ENCODE assay signal across 11 cellular contexts in genomic region chr11:128026596-128026995, GRCh38.
DNase-seq lines count a peak whose midpoint lies in the region; TF ChIP-seq lines count a peak whose summit lies in the region.
"Had no signal": no experiment of that assay in that cellular context is flagged by ENCODE, and none has a peak within 500 bp of the region (broad histone marks: within the 10 kb centered on the region; RNA-seq: fewer than 3 reads in every experiment).

No MANE protein-coding gene starts in this region.

- H2AFZ ChIP-seq in smooth muscle cell (ENCODE audit: low read depth): peak overlapping the region; percentile 51

- peak overlapping the region; percentile 67 for H3K9ac ChIP-seq in smooth muscle cell (ENCODE audit: low read depth)

- TF ChIP-seq CTCF in HFF-Myc (IDR thresholded peaks at IDR 0.05; ENCODE audit: low read depth, low read length, missing control alignments) (no peak), foreskin fibroblast (IDR thresholded peaks at IDR 0.05; ENCODE audit: low read depth, low read length) (no peak), smooth muscle cell (IDR thresholded peaks at IDR 0.05; ENCODE audit: borderline replicate concordance, insufficient read depth, poor library complexity, severe bottlenecking) (no peak), left ventricle myocardium inferior (IDR thresholded peaks at IDR 0.05; ENCODE audit: borderline replicate concordance) (no peak)

- H3K4me3 ChIP-seq in HFF-Myc (replicated peaks; ENCODE audit: low read depth, low read length): no peak overlapping the region
- no peak overlapping the region for H3K4me3 ChIP-seq in foreskin fibroblast (ENCODE audit: low read depth in 1 of 2, low read length in 2 of 2)
- no peak overlapping the region for H3K4me3 ChIP-seq in smooth muscle cell
- no peak overlapping the region for H3K4me3 ChIP-seq in left ventricle myocardium inferior
- H3K4me3 ChIP-seq: body of pancreas, K562 had no signal

- H3K36me3 ChIP-seq in smooth muscle cell (ENCODE audit: low read depth) (no peaks in the 10 kb centered on the region), left ventricle myocardium inferior (no peaks in the 10 kb centered on the region)

- peak overlapping the region; percentile 74 for H3K4me2 ChIP-seq in smooth muscle cell

- H3K27ac ChIP-seq in smooth muscle cell (ENCODE audit: low read depth) (peak overlapping the region; percentile 95), left ventricle myocardium inferior (replicated peaks) (no peak overlapping the region)
- H3K27ac ChIP-seq: body of pancreas had no signal

- no peaks in the 10 kb centered on the region for H3F3A ChIP-seq in smooth muscle cell (ENCODE audit: low read depth)

- no peaks in the 10 kb centered on the region for H4K20me1 ChIP-seq in smooth muscle cell (ENCODE audit: low read depth)

- DNase-seq in HFF-Myc (ENCODE audit: extremely low read depth, low read depth) (peak; percentile 49), T1000 (lab: John Stamatoyannopoulos, UW) (peak; percentile 39), foreskin fibroblast (peak; percentile 99), smooth muscle cell (lab: John Stamatoyannopoulos, UW; ENCODE audit: unreplicated experiment) (no peak), cerebellar cortex (ENCODE audit: low spot score) (no peak), NCI-H2227 (lab: John Stamatoyannopoulos, UW; ENCODE audit: unreplicated experiment) (no peak), left ventricle myocardium inferior (no peak)
- DNase-seq: NCI-H446 treated with DMSO at 0.1 percent for 48 hours, nephron progenitor cell had no signal

- H3K4me1 ChIP-seq in smooth muscle cell (ENCODE audit: low read depth) (peaks cover 4% of the 10 kb centered on the region), left ventricle myocardium inferior (no peaks in the 10 kb centered on the region)
- H3K4me1 ChIP-seq: body of pancreas had no signal

- no peaks in the 10 kb centered on the region for H3K27me3 ChIP-seq in smooth muscle cell (ENCODE audit: low read depth)
- H3K27me3 ChIP-seq in left ventricle myocardium inferior (ENCODE audit: low read depth): peaks cover 19% of the 10 kb centered on the region
- H3K27me3 ChIP-seq: body of pancreas had no signal

- under 1% methylated on average over 6 of the region's 6 CpGs for WGBS in smooth muscle cell (ENCODE audit: low lambda C conversion rate)

- H3K79me2 ChIP-seq in smooth muscle cell (ENCODE audit: low read depth): no peaks in the 10 kb centered on the region

- intact Hi-C loops in left ventricle myocardium inferior (cut with micrococcal nuclease): no loop called here

- no peaks in the 10 kb centered on the region for H3K9me3 ChIP-seq in smooth muscle cell (replicated peaks; ENCODE audit: low read depth)
- H3K9me3 ChIP-seq in left ventricle myocardium inferior (replicated peaks): no peaks in the 10 kb centered on the region
- H3K9me3 ChIP-seq: body of pancreas had no signal

Comparison
In these comparisons a context has a peak if more than half of its experiments do, and no peak if none do; other contexts are left out.
1. DNase-seq: peak in HFF-Myc (single experiment), T1000 (single experiment) and foreskin fibroblast (2 of 2); none in smooth muscle cell (single experiment), cerebellar cortex (single experiment), NCI-H2227 (single experiment) and left ventricle myocardium inferior (single experiment).